8 cellular contexts compared by ENCODE assay signal in genomic region chr4:80197132-80197573, GRCh38. TPM values are rescaled to one million over a fixed set of nuclear protein-coding genes. Genes with fewer than 3 reads are reported as not detected.
DNase-seq lines count a peak whose midpoint lies in the region; ATAC-seq and TF ChIP-seq lines count a peak whose summit lies in the region.

Gene PRDM8 (plus strand): TSS chr4:80197503. CDS start chr4:80200081, 2,578 bp downstream.

- H3K36me3 ChIP-seq in hepatocyte (replicated peaks; ENCODE audit: insufficient read depth, low read depth) (no peaks in the 10 kb centered on the region), testis (ENCODE audit: low read depth, missing control alignments) (no peaks in the 10 kb centered on the region)

- DNase-seq in EH (ENCODE audit: low read depth) = peak; percentile 24
- peak; percentile 69 for DNase-seq in NCI-H2171 (lab: John Stamatoyannopoulos, UW)
- no peak for DNase-seq in hepatocyte (ENCODE audit: low spot score)
- peak; percentile 25 for DNase-seq in stimulated activated CD4-positive, alpha-beta T cell treated with anti-CD3 and anti-CD28 coated beads, Interleukin-1b, Interleukin-23, amount 100 ng/mL, for 48 hours
- no peak for DNase-seq in omental fat pad (ENCODE audit: low spot score)
- DNase-seq in testis = no peak
- DNase-seq in immature natural killer cell = no peak

- WGBS in hepatocyte (ENCODE audit: low lambda C conversion rate, missing lambda C conversion rate) = 4% methylated on average over 21 of the region's 28 CpGs
- 24 to 37% methylated on average over 18 to 28 of the region's 28 CpGs for WGBS in testis, 2 donors

- H3K4me1 ChIP-seq in hepatocyte (ENCODE audit: insufficient read depth) (peaks cover 11% of the 10 kb centered on the region), testis (no peaks in the 10 kb centered on the region)

- no peak for TF ChIP-seq POLR2A in testis (IDR thresholded peaks at IDR 0.05)

- H3K4me3 Mint-ChIP-seq in activated naive CD4-positive, alpha-beta T cell treated with anti-CD3 and anti-CD28 coated beads, Interleukin-2, amount 50 U/mL, for 24 hours = peak within 1 kb of the TSS; percentile 89
- H3K4me3 Mint-ChIP-seq in immature natural killer cell = peak within 1 kb of the TSS in 2 of 5 donors; percentile 24 to 41

- H3K27ac ChIP-seq in hepatocyte (no peak within 1 kb of the TSS), testis (no peak within 1 kb of the TSS)

- TF ChIP-seq CTCF in hepatocyte (IDR thresholded peaks at IDR 0.05; ENCODE audit: poor library complexity) (no peak), omental fat pad (IDR thresholded peaks at IDR 0.05) (no peak), testis (IDR thresholded peaks at IDR 0.05) (no peak)

- no peaks in the 10 kb centered on the region for H3K79me2 ChIP-seq in hepatocyte

- H3K9me3 ChIP-seq in hepatocyte (ENCODE audit: low read depth) (no peaks in the 10 kb centered on the region), testis (no peaks in the 10 kb centered on the region)

- H3K27me3 Mint-ChIP-seq in activated naive CD4-positive, alpha-beta T cell treated with anti-CD3 and anti-CD28 coated beads, Interleukin-2, amount 50 U/mL, for 24 hours = peaks cover 17% of the 10 kb centered on the region
- peaks cover 16 to 25% (median 18%) of the 10 kb centered on the region in 3 donors for H3K27me3 Mint-ChIP-seq in immature natural killer cell (ENCODE audit: low read depth in 3 of 3)

- H3K4me3 ChIP-seq in hepatocyte (no peak within 1 kb of the TSS), testis (peak within 1 kb of the TSS in 1 of 2 donors; percentile 2)

- H4K20me1 ChIP-seq in hepatocyte (ENCODE audit: insufficient read depth, poor library complexity, severe bottlenecking) = no peaks in the 10 kb centered on the region

- H3K4me1 Mint-ChIP-seq in activated naive CD4-positive, alpha-beta T cell treated with anti-CD3 and anti-CD28 coated beads, Interleukin-2, amount 50 U/mL, for 24 hours = peaks cover 30% of the 10 kb centered on the region
- peaks cover 17 to 22% of the 10 kb centered on the region in 2 donors for H3K4me1 Mint-ChIP-seq in immature natural killer cell

- intact Hi-C loops in testis (cut with DNase I; ENCODE audit: low total_unique reads) = no loop called here

- H3K27me3 ChIP-seq in hepatocyte = peaks cover 99% of the 10 kb centered on the region
- peaks cover 5% of the 10 kb centered on the region for H3K27me3 ChIP-seq in testis

- ATAC-seq in omental fat pad (ENCODE audit: low FRiP score) = no peak

- no peak within 1 kb of the TSS for H3K27ac Mint-ChIP-seq in activated naive CD4-positive, alpha-beta T cell treated with anti-CD3 and anti-CD28 coated beads, Interleukin-2, amount 50 U/mL, for 24 hours
- H3K27ac Mint-ChIP-seq in immature natural killer cell = no peak within 1 kb of the TSS

- H3K9me2 ChIP-seq in hepatocyte (replicated peaks; ENCODE audit: insufficient read depth) = no peaks in the 10 kb centered on the region

- H3K36me3 Mint-ChIP-seq in activated naive CD4-positive, alpha-beta T cell treated with anti-CD3 and anti-CD28 coated beads, Interleukin-2, amount 50 U/mL, for 24 hours = peaks cover 5% of the 10 kb centered on the region
- peaks cover 4 to 23% (median 13%) of the 10 kb centered on the region in 3 donors for H3K36me3 Mint-ChIP-seq in immature natural killer cell

- H3K9me3 Mint-ChIP-seq in activated naive CD4-positive, alpha-beta T cell treated with anti-CD3 and anti-CD28 coated beads, Interleukin-2, amount 50 U/mL, for 24 hours = no peaks in the 10 kb centered on the region
- no peaks in the 10 kb centered on the region for H3K9me3 Mint-ChIP-seq in immature natural killer cell

- peak within 1 kb of the TSS; percentile 76 for H3K4me2 ChIP-seq in hepatocyte

- H2AFZ ChIP-seq in hepatocyte = peak within 1 kb of the TSS; percentile 17

RNA-seq across cellular contexts. Expression of gene PRDM8, which starts in this region (rescaled TPM):
- total RNA-seq in hepatocyte (0.40 and 1.8 TPM in 2 replicates), omental fat pad (1 to 10 TPM; 1.4 to 5.2 (median 3.2) TPM), testis (1 to 10 TPM; 3.9 to 4.3 TPM)
- polyA plus RNA-seq in hepatocyte (0.65 and 0.66 TPM in 2 replicates), testis (ENCODE audit: insufficient read depth, low read depth, low replicate concordance) (1.1 TPM), immature natural killer cell (1 to 10 TPM; 1.6 to 2.7 (median 1.9) TPM)

Comparison
In these comparisons a context has a peak if more than half of its experiments do, and no peak if none do; other contexts are left out.
1. DNase-seq: peak in EH (single experiment), NCI-H2171 (single experiment) and stimulated activated CD4-positive, alpha-beta T cell treated with anti-CD3 and anti-CD28 coated beads, Interleukin-1b, Interleukin-23, amount 100 ng/mL, for 48 hours (single experiment); none in hepatocyte (single experiment), omental fat pad (single experiment), testis (single experiment) and immature natural killer cell (0 of 3).